In the genomic region with DNA sequence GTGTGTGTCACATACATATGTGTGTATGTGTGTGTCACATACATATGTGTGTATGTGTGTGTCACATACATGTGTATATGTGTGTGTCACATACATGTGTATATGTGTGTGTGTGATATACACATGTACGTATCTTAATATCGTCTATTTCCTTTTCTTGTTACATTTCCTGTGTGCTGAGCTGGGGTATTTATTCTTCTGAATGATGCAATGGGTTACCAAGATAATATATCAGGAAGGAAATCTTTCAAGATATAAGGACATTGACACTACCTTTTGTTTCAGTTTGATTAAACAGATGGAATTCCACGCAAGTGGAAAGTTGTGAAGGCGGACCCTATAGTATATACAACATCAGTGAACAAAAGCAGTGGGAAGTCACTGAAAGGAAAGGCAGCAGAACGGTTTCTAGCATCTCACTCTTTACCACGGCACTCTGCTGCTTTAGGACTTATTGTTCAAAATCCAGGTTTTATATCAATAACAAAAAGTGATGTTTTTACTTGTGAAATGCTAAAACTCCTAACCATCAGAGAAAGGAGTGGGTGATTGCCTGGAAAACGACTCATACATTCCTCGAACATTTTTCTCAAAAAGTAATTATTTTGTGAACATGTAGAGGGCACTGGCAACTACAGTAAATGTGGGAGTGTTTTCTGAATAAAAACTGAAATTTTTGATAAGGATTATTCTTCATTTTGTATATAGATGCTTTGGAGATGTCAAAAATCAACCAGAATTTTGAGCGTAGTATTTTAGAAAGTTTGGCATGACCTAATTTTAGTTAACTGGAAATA, we compare ENCODE assay signal across 18 cellular contexts. TPM values are rescaled to one million over a fixed set of nuclear protein-coding genes. Genes with fewer than 3 reads are reported as not detected.
DNase-seq lines count a peak whose midpoint lies in the region; ATAC-seq, FAIRE-seq and TF ChIP-seq lines count a peak whose summit lies in the region.
"Had no signal": no experiment of that assay in that cellular context is flagged by ENCODE, and none has a peak within 500 bp of the region (broad histone marks: within the 10 kb centered on the region; RNA-seq: fewer than 3 reads in every experiment).

No MANE protein-coding gene starts in this region.

- H3K9ac ChIP-seq in GM23248 (no peak overlapping the region), keratinocyte (ENCODE audit: control insufficient read depth, extremely low read depth, insufficient read depth, low read length) (no peak overlapping the region), HepG2 (ENCODE audit: insufficient read depth, low read depth, low read length) (no peak overlapping the region)

- CTCF ChIA-PET in CD4-positive, alpha-beta T cell (lab: Charles Lee): no interaction called here
- CTCF ChIA-PET in activated naive CD4-positive, alpha-beta T cell treated with anti-CD3 and anti-CD28 coated beads, Interleukin-2, amount 10 ng/mL, durations not matched to agents 7 days and 5 days (lab: Charles Lee): interaction anchor here (1.2 to 5.0 kb wide), 4 partner anchors 12 to 86 kb away, joined by 3 to 23 read pairs (median 7); no protein-coding TSS in a partner anchor
- CTCF ChIA-PET in HepG2 (lab: Yijun Ruan, JAX; ENCODE audit: low intra/inter-chr PET ratio, low total read pairs): no interaction called here

- dilution Hi-C loops in keratinocyte (cut with MboI; ENCODE audit: extremely low pct_ligation_motif_present, low sequenced_read_pairs): loop anchor here (5.0 kb wide), 1 partner anchor 52 kb away; no protein-coding TSS in a partner anchor

- no peak overlapping the region for H3K27ac ChIP-seq in CD4-positive, alpha-beta T cell (ENCODE audit: low read depth, low read length)
- H3K27ac ChIP-seq in GM23248 (peak overlapping the region; percentile 42), keratinocyte (ENCODE audit: control insufficient read depth, insufficient read depth, low read length) (no peak overlapping the region), HepG2 (ENCODE audit: extremely low read length, insufficient read depth, low read length) (no peak overlapping the region)
- H3K27ac ChIP-seq: C4-2B, suprapubic skin had no signal

- H3K79me2 ChIP-seq in GM23248 (ENCODE audit: insufficient read depth) (no peaks in the 10 kb centered on the region), keratinocyte (ENCODE audit: control insufficient read depth, insufficient read depth, low read length) (no peaks in the 10 kb centered on the region), HepG2 (ENCODE audit: insufficient read depth, low read length) (no peaks in the 10 kb centered on the region)

- DNase-seq in CD4-positive, alpha-beta T cell: no peak
- DNase-seq in GM23248: peak; percentile 69
- no peak for DNase-seq in activated naive CD4-positive, alpha-beta T cell treated with anti-CD3 and anti-CD28 coated beads, Interleukin-2, amount 10 ng/mL, durations not matched to agents 7 days and 5 days
- no peak for DNase-seq in keratinocyte (ENCODE audit: low read depth, low spot score)
- DNase-seq in HepG2 (ENCODE audit: low spot score): no peak
- no peak for DNase-seq in BE2C
- DNase-seq: gastrocnemius medialis, OCI-M1, psoas muscle, SW 1271 had no signal

- TF ChIP-seq RAD21 in HepG2 (CRISPR knock-in tag; IDR thresholded peaks at IDR 0.05): no peak

- TF ChIP-seq EP300 in HepG2 (IDR thresholded peaks at IDR 0.05; ENCODE audit: low read depth in 2 of 2, low read length in 2 of 2): no peak
- no peak for TF ChIP-seq EP300 in HepG2 (CRISPR knock-in tag; IDR thresholded peaks at IDR 0.05; ENCODE audit: borderline replicate concordance)

- in situ Hi-C loops in GM23248 (cut with MboI) (no loop called here), HepG2 (cut with HindIII; ENCODE audit: extremely low pct_ligation_motif_present, low pct_unique_long_range_greater_than_20kb) (no loop called here)

- intact Hi-C loops in CD4-positive, alpha-beta T cell (cut with DNase I, micrococcal nuclease): no loop called here
- intact Hi-C loops in HepG2 (cut with micrococcal nuclease; ENCODE audit: unreplicated experiment): no loop called here

- ATAC-seq in CD4-positive, alpha-beta T cell (ENCODE audit: poor library complexity): no peak
- no peak for ATAC-seq in HepG2
- ATAC-seq in GM19035 (IDR thresholded peaks at IDR 0.05; ENCODE audit: unreplicated experiment): no peak
- ATAC-seq in HG02870 (IDR thresholded peaks at IDR 0.05; ENCODE audit: unreplicated experiment): no peak
- ATAC-seq: gastrocnemius medialis, psoas muscle had no signal

- peak overlapping the region; percentile 57 for H3K27ac Mint-ChIP-seq in CD4-positive, alpha-beta T cell
- H3K27ac Mint-ChIP-seq in activated naive CD4-positive, alpha-beta T cell treated with anti-CD3 and anti-CD28 coated beads, Interleukin-2, amount 10 ng/mL, durations not matched to agents 7 days and 5 days: peak overlapping the region; percentile 83

- TF ChIP-seq POLR2A in HepG2 (IDR thresholded peaks at IDR 0.05; ENCODE audit: insufficient read depth in 1 of 2, low read depth in 2 of 2, low read length in 2 of 2): no peak

- H2AFZ ChIP-seq in GM23248 (no peak overlapping the region), keratinocyte (ENCODE audit: control insufficient read depth, low read length) (no peak overlapping the region), HepG2 (ENCODE audit: low read length) (no peak overlapping the region)

- peaks cover 59% of the 10 kb centered on the region for H3F3A ChIP-seq in GM23248 (ENCODE audit: insufficient read depth)

- POLR2A ChIA-PET in CD4-positive, alpha-beta T cell (lab: Charles Lee): no interaction called here
- POLR2A ChIA-PET in HepG2 (lab: Yijun Ruan, JAX): no interaction called here

- H3K4me1 ChIP-seq in GM23248 (ENCODE audit: insufficient read depth): peaks cover 71% of the 10 kb centered on the region
- peaks cover 29% of the 10 kb centered on the region for H3K4me1 ChIP-seq in keratinocyte (ENCODE audit: control insufficient read depth, extremely low read depth, insufficient read depth, low read length)
- no peaks in the 10 kb centered on the region for H3K4me1 ChIP-seq in HepG2 (ENCODE audit: insufficient read depth, low read length)
- H3K4me1 ChIP-seq in BE2C: no peaks in the 10 kb centered on the region

- peak overlapping the region; percentile 83 for H3K4me3 Mint-ChIP-seq in CD4-positive, alpha-beta T cell
- H3K4me3 Mint-ChIP-seq in activated naive CD4-positive, alpha-beta T cell treated with anti-CD3 and anti-CD28 coated beads, Interleukin-2, amount 10 ng/mL, durations not matched to agents 7 days and 5 days: peak overlapping the region; percentile 49

- H3K4me2 ChIP-seq in GM23248 (ENCODE audit: unreplicated experiment) (peak overlapping the region; percentile 36), keratinocyte (ENCODE audit: control insufficient read depth, extremely low read depth, insufficient read depth, low read depth, low read length) (no peak overlapping the region), HepG2 (ENCODE audit: low read depth, low read length) (no peak overlapping the region)

- H3K4me1 Mint-ChIP-seq in CD4-positive, alpha-beta T cell (ENCODE audit: low read depth): peaks cover 34% of the 10 kb centered on the region
- peaks cover 72% of the 10 kb centered on the region for H3K4me1 Mint-ChIP-seq in activated naive CD4-positive, alpha-beta T cell treated with anti-CD3 and anti-CD28 coated beads, Interleukin-2, amount 10 ng/mL, durations not matched to agents 7 days and 5 days

- no TSS peak for BruUV-seq in HepG2 (replicated peaks; lab: Mats Ljungman, UMichigan)

- H3K9me1 ChIP-seq in keratinocyte (ENCODE audit: control insufficient read depth, extremely low read depth, insufficient read depth, low read length): no peaks in the 10 kb centered on the region

- 67 to 73% methylated on average over 9 of the region's 9 CpGs for WGBS in GM23248 (ENCODE audit: low coverage in 1 of 2, low lambda C conversion rate in 2 of 2, missing lambda C conversion rate in 2 of 2), 2 experiments
- 31% methylated on average over 9 of the region's 9 CpGs for WGBS in HepG2 (ENCODE audit: low lambda C conversion rate)

- no peaks in the 10 kb centered on the region for H3K9me2 ChIP-seq in GM23248 (ENCODE audit: insufficient read depth)

- FAIRE-seq in keratinocyte (lab: Jason Lieb, UNC) (peak; percentile 9), HepG2 (lab: Jason Lieb, UNC) (no peak)
- FAIRE-seq: GM18507, H54 had no signal

- H4K20me1 ChIP-seq in GM23248 (ENCODE audit: insufficient read depth) (no peaks in the 10 kb centered on the region), keratinocyte (ENCODE audit: control insufficient read depth, extremely low read depth, insufficient read depth, low read length) (no peaks in the 10 kb centered on the region), HepG2 (ENCODE audit: insufficient read depth, low read length) (no peaks in the 10 kb centered on the region)

- H3K27me3 Mint-ChIP-seq in CD4-positive, alpha-beta T cell: no peaks in the 10 kb centered on the region
- H3K27me3 Mint-ChIP-seq in activated naive CD4-positive, alpha-beta T cell treated with anti-CD3 and anti-CD28 coated beads, Interleukin-2, amount 10 ng/mL, durations not matched to agents 7 days and 5 days: no peaks in the 10 kb centered on the region

- H3K36me3 ChIP-seq in GM23248 (ENCODE audit: low read depth) (no peaks in the 10 kb centered on the region), keratinocyte (ENCODE audit: control insufficient read depth in 2 of 2, extremely low read depth in 1 of 2, insufficient read depth in 2 of 2, low read length in 2 of 2) (no peaks in the 10 kb centered on the region), HepG2 (replicated peaks in 1 of 2; ENCODE audit: control insufficient read depth in 1 of 2, insufficient read depth in 2 of 2, low read length in 2 of 2) (no peaks in the 10 kb centered on the region), BE2C (no peaks in the 10 kb centered on the region)
- H3K36me3 ChIP-seq: gastrocnemius medialis, suprapubic skin had no signal

- H3K36me3 Mint-ChIP-seq in CD4-positive, alpha-beta T cell (ENCODE audit: low read depth): no peaks in the 10 kb centered on the region
- H3K36me3 Mint-ChIP-seq in activated naive CD4-positive, alpha-beta T cell treated with anti-CD3 and anti-CD28 coated beads, Interleukin-2, amount 10 ng/mL, durations not matched to agents 7 days and 5 days: peaks cover 3% of the 10 kb centered on the region

- H3K9me3 ChIP-seq in CD4-positive, alpha-beta T cell (ENCODE audit: control insufficient read depth, low read length): no peaks in the 10 kb centered on the region
- H3K9me3 ChIP-seq in GM23248 (ENCODE audit: low read depth) (no peaks in the 10 kb centered on the region), keratinocyte (ENCODE audit: control insufficient read depth, low read depth, low read length) (no peaks in the 10 kb centered on the region), HepG2 (ENCODE audit: low read length) (no peaks in the 10 kb centered on the region), BE2C (no peaks in the 10 kb centered on the region)
- H3K9me3 ChIP-seq: gastrocnemius medialis, psoas muscle, suprapubic skin had no signal

- H3K27me3 ChIP-seq in CD4-positive, alpha-beta T cell (ENCODE audit: control insufficient read depth, insufficient read depth, low read length): no peaks in the 10 kb centered on the region
- H3K27me3 ChIP-seq in GM23248 (replicated peaks; ENCODE audit: insufficient read depth): no peaks in the 10 kb centered on the region
- H3K27me3 ChIP-seq in keratinocyte (ENCODE audit: control insufficient read depth, extremely low read depth, insufficient read depth, low read length): no peaks in the 10 kb centered on the region
- peaks cover 0 to 8% of the 10 kb centered on the region in 2 experiments; a peak in 2 of 5 replicates for H3K27me3 ChIP-seq in HepG2 (ENCODE audit: control insufficient read depth in 1 of 2, insufficient read depth in 2 of 2, low read length in 2 of 2)
- peaks cover 9% of the 10 kb centered on the region for H3K27me3 ChIP-seq in BE2C
- H3K27me3 ChIP-seq: gastrocnemius medialis, suprapubic skin had no signal

- no peaks in the 10 kb centered on the region for H3K9me3 Mint-ChIP-seq in CD4-positive, alpha-beta T cell
- peaks cover under 1% of the 10 kb centered on the region for H3K9me3 Mint-ChIP-seq in activated naive CD4-positive, alpha-beta T cell treated with anti-CD3 and anti-CD28 coated beads, Interleukin-2, amount 10 ng/mL, durations not matched to agents 7 days and 5 days

- TF ChIP-seq CTCF in CD4-positive, alpha-beta T cell (IDR thresholded peaks at IDR 0.05): no peak
- TF ChIP-seq CTCF in keratinocyte (optimal IDR thresholded peaks at IDR 0.05 in 1 of 3, IDR thresholded peaks at IDR 0.05 in 1 of 3, conservative IDR thresholded peaks at IDR 0.05 in 1 of 3; ENCODE audit: extremely low read depth in 1 of 3, insufficient read depth in 2 of 3, low read length in 3 of 3) (no peak), HepG2 (CRISPR knock-in tag; IDR thresholded peaks at IDR 0.05) (no peak), BE2C (IDR thresholded peaks at IDR 0.05; ENCODE audit: low read depth, low read length) (no peak)

- H3K4me3 ChIP-seq in GM23248: no peak overlapping the region
- no peak overlapping the region for H3K4me3 ChIP-seq in keratinocyte (ENCODE audit: control insufficient read depth in 2 of 3, extremely low read depth in 1 of 3, insufficient read depth in 2 of 3, low read depth in 1 of 3, low read length in 3 of 3)
- H3K4me3 ChIP-seq in HepG2 (replicated peaks in 1 of 3; ENCODE audit: insufficient read depth in 1 of 3, low read depth in 2 of 3, low read length in 3 of 3): no peak overlapping the region
- no peak overlapping the region for H3K4me3 ChIP-seq in BE2C (ENCODE audit: low read depth, low read length)
- H3K4me3 ChIP-seq: gastrocnemius medialis, psoas muscle, suprapubic skin had no signal

RNA-seq across cellular contexts. Expression of a gene that starts 43.1 kb away (rescaled TPM):
- under 1 TPM; 0.08 to 0.14 TPM for total RNA-seq in CD4-positive, alpha-beta T cell
- total RNA-seq in GM23248 (2014; rRNA removed; shearing (Covaris generic)): not detected in 2 replicates
- polyA plus RNA-seq in GM23248 (2016; fragmentation: Nextera tagmentation; extraction: Ambion mirVana) (not detected in 2 replicates), keratinocyte (not detected in 3 replicates), HepG2 (2011; rRNA removed) (not detected in 2 replicates)
- not detected for polyA plus RNA-seq in keratinocyte (2011; ENCODE audit: low read depth)
- not detected in 2 replicates for polyA plus RNA-seq in keratinocyte (2011; cell fraction: cytosol; rRNA removed)
- polyA plus RNA-seq in keratinocyte (2011; cell fraction: nucleus; rRNA removed): not detected in 2 replicates
- polyA plus RNA-seq in keratinocyte (2012; ENCODE audit: low replicate concordance): not detected in 2 replicates
- not detected in 3 replicates for polyA minus RNA-seq in keratinocyte
- not detected for polyA minus RNA-seq in keratinocyte (2011; cell fraction: cytosol; rRNA and poly(A)+ RNA removed)
- not detected in 2 replicates for polyA minus RNA-seq in keratinocyte (2011; cell fraction: nucleus; rRNA and poly(A)+ RNA removed)
- not detected in 2 replicates for total RNA-seq in HepG2 (2016; rRNA removed; fragmentation: Illumina TruSeq; extraction: Trizol)
- total RNA-seq in HepG2 (2016; cell fraction: cytosol; rRNA removed; fragmentation: Illumina TruSeq; extraction: Trizol; ENCODE audit: low read depth): not detected in 2 replicates
- total RNA-seq in HepG2 (2016; cell fraction: insoluble cytoplasmic fraction; rRNA removed; fragmentation: Illumina TruSeq; extraction: Trizol): not detected in 2 replicates
- not detected in 2 replicates for total RNA-seq in HepG2 (2016; cell fraction: membrane; rRNA removed; fragmentation: Illumina TruSeq; extraction: Trizol)
- total RNA-seq in HepG2 (2016; cell fraction: nucleus; rRNA removed; fragmentation: Illumina TruSeq; extraction: Trizol): not detected in 2 replicates
- not detected in 2 replicates for polyA plus RNA-seq in HepG2 (2011; cell fraction: cytosol; rRNA removed)
- polyA plus RNA-seq in HepG2 (2011; cell fraction: nucleus; rRNA removed): not detected in 2 replicates
- not detected in 2 replicates for polyA plus RNA-seq in HepG2 (2012)
- not detected in 2 replicates for polyA plus RNA-seq in HepG2 (2016; cell fraction: cytosol; fragmentation: Illumina TruSeq; extraction: Trizol; ENCODE audit: low read depth)
- polyA plus RNA-seq in HepG2 (2016; cell fraction: insoluble cytoplasmic fraction; fragmentation: Illumina TruSeq; extraction: Trizol; ENCODE audit: low read depth): not detected in 2 replicates
- polyA plus RNA-seq in HepG2 (2016; cell fraction: membrane; fragmentation: Illumina TruSeq; extraction: Trizol; ENCODE audit: low read depth): not detected in 2 replicates
- not detected in 2 replicates for polyA plus RNA-seq in HepG2 (2016; cell fraction: nucleus; fragmentation: Illumina TruSeq; extraction: Trizol; ENCODE audit: insufficient read depth, low read depth)
- not detected in 2 replicates for polyA minus RNA-seq in HepG2 (2011; rRNA and poly(A)+ RNA removed; ENCODE audit: low replicate concordance)
- polyA minus RNA-seq in HepG2 (2011; cell fraction: cytosol; rRNA and poly(A)+ RNA removed): not detected in 2 replicates
- not detected in 2 replicates for polyA minus RNA-seq in HepG2 (2011; cell fraction: nucleus; rRNA and poly(A)+ RNA removed)
- polyA plus RNA-seq in BE2C (2012; ENCODE audit: insufficient read depth, insufficient read length, low read depth): not detected
- total RNA-seq: gastrocnemius medialis, MCF 10A, mucosa of gallbladder, psoas muscle, suprapubic skin had no signal
